In the genomic region with DNA sequence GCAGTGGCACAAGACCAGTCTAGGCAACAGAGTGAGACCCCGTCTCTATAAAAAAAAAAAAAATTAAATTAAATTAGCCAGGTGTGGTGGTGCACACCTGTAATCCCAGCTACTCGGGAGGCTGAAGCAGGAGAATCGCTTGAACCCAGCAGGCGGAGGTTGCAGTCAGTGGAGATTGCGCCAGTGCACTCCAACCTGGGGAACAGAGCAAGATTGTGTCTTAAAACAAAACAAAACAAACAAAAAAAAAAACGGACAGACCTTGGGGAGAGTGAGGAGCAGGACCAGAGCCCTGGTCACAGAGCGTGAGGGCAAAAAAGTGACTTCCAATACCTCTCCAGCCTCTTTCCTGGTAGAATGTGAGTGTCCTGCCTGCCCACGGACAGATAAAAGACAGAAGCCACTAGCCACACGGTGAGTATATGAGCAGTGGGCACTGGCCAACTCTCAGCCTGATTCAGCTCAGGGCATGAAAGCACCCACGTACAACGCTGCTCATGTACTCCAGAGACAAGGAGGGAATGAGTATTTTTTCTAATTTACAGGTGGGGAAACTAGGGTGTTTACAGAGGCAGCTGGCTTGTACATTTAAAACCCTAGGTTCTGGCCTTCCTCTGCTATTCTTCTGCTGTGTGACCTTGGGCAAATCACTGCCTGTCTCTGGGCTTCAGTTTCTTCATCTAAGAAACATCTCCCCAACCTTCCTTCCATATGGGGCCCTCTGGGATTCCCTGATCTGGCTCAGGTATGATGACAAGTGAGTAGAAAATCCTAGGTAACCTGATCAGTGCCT, we compare ENCODE assay signal across 16 cellular contexts. TPM values are rescaled to one million over a fixed set of nuclear protein-coding genes. Genes with fewer than 3 reads are reported as not detected.
A peak's percentile ranks its signal among the peaks of the same experiment; 100 is the strongest.
DNase-seq lines count a peak whose midpoint lies in the region; ATAC-seq, FAIRE-seq and TF ChIP-seq lines count a peak whose summit lies in the region.
"Had no signal": no experiment of that assay in that cellular context is flagged by ENCODE, and none has a peak within 500 bp of the region (broad histone marks: within the 10 kb centered on the region; RNA-seq: fewer than 3 reads in every experiment).

No MANE protein-coding gene starts in this region.

- DNase-seq in heart left ventricle: no peak
- DNase-seq in Right ventricle myocardium superior: no peak
- no peak for DNase-seq in vagina (ENCODE audit: extremely low spot score in 2 of 2)
- no peak for DNase-seq in foreskin fibroblast
- no peak for DNase-seq in kidney
- DNase-seq: activated CD4-positive, alpha-beta T cell treated with anti-CD3 and anti-CD28 coated beads for 1 hour; activated gamma-delta T cell; cerebellar nuclear complex; NCI-H1105 treated with DMSO at 0.1 percent for 48 hours; retina had no signal

- intact Hi-C loops in heart left ventricle (cut with DNase I): loop anchor here in 7 of 10 donors (5.0 to 10.0 kb wide), 3 partner anchors 54 to 596 kb away; a partner anchor contains a TSS
- intact Hi-C loops in Right ventricle myocardium superior (cut with DNase I): no loop called here
- intact Hi-C loops in vagina (cut with DNase I): loop anchor here (10.0 kb wide), 1 partner anchor 366 kb away; a partner anchor contains a TSS
- intact Hi-C loops in kidney (cut with DNase I): loop anchor here (5.0 kb wide), 1 partner anchor 74 kb away; a partner anchor contains a TSS

- 73 to 82% (median 76%) methylated on average over 11 of the region's 11 CpGs for WGBS in heart left ventricle, 4 donors

- H3K27ac ChIP-seq in heart left ventricle: peak overlapping the region in 9 of 12 donors; percentile 20 to 86 (median 35)
- H3K27ac ChIP-seq in cingulate gyrus (ENCODE audit: low read depth, low read length): peak overlapping the region; percentile 39
- peak overlapping the region; percentile 75 for H3K27ac ChIP-seq in vagina
- H3K27ac ChIP-seq in kidney (ENCODE audit: low read depth in 2 of 2, low read length in 2 of 2): no peak overlapping the region

- peak overlapping the region; percentile 72 to 82 (median 79) for H3K4me3 Mint-ChIP-seq in nephron

- peaks cover 0 to 4% (median 0%) of the 10 kb centered on the region in 9 donors for H3K27me3 ChIP-seq in heart left ventricle
- H3K27me3 ChIP-seq in vagina: no peaks in the 10 kb centered on the region
- H3K27me3 ChIP-seq: suprapubic skin had no signal

- peaks cover 25% of the 10 kb centered on the region for H3K27me3 Mint-ChIP-seq in nephron (ENCODE audit: low read depth)

- no peak for TF ChIP-seq POLR2A in heart left ventricle (IDR thresholded peaks at IDR 0.05)
- no peak for TF ChIP-seq POLR2A in vagina (IDR thresholded peaks at IDR 0.05)

- H3K9ac ChIP-seq in kidney (ENCODE audit: low read length in 2 of 2): no peak overlapping the region

- peak overlapping the region in 2 of 12 donors; percentile 8 to 21 for H3K4me3 ChIP-seq in heart left ventricle
- peak overlapping the region in 1 of 2 donors; percentile 22 for H3K4me3 ChIP-seq in vagina
- peak overlapping the region in 1 of 2 donors; percentile 25 for H3K4me3 ChIP-seq in foreskin fibroblast (ENCODE audit: low read depth in 1 of 2, low read length in 2 of 2)
- H3K4me3 ChIP-seq in kidney (ENCODE audit: low read length in 2 of 2): no peak overlapping the region
- H3K4me3 ChIP-seq: suprapubic skin had no signal

- TF ChIP-seq CTCF in heart left ventricle (IDR thresholded peaks at IDR 0.05): no peak
- TF ChIP-seq CTCF in nephron (IDR thresholded peaks at IDR 0.05; ENCODE audit: unreplicated experiment in 3 of 3): no peak
- no peak for TF ChIP-seq CTCF in vagina (IDR thresholded peaks at IDR 0.05)
- no peak for TF ChIP-seq CTCF in foreskin fibroblast (IDR thresholded peaks at IDR 0.05; ENCODE audit: low read depth, low read length)
- TF ChIP-seq CTCF in kidney (IDR thresholded peaks at IDR 0.05; ENCODE audit: borderline replicate concordance, extremely low read depth, insufficient read depth): no peak

- no peak for FAIRE-seq in kidney (lab: Jason Lieb, UNC)
- FAIRE-seq: G401.6 had no signal

- H3K4me1 Mint-ChIP-seq in nephron: peaks cover 61% of the 10 kb centered on the region

- no peaks in the 10 kb centered on the region for H3K9me3 Mint-ChIP-seq in nephron

- peak overlapping the region; percentile 91 to 94 (median 93) for H3K27ac Mint-ChIP-seq in nephron

- H3K9me3 ChIP-seq in heart left ventricle (no peaks in the 10 kb centered on the region), vagina (no peaks in the 10 kb centered on the region), kidney (ENCODE audit: control insufficient read depth in 1 of 2, low read length in 2 of 2) (no peaks in the 10 kb centered on the region)
- H3K9me3 ChIP-seq: suprapubic skin had no signal

- H3K36me3 Mint-ChIP-seq in nephron (ENCODE audit: low read depth): no peaks in the 10 kb centered on the region

- H3K4me1 ChIP-seq in heart left ventricle: peaks cover under 1 to 69% (median 32%) of the 10 kb centered on the region in 12 donors
- peaks cover 71% of the 10 kb centered on the region for H3K4me1 ChIP-seq in vagina
- peaks cover 0 to 6% of the 10 kb centered on the region in 2 donors for H3K4me1 ChIP-seq in kidney (ENCODE audit: control insufficient read depth in 1 of 2, insufficient read depth in 1 of 2, low read depth in 1 of 2, low read length in 2 of 2)

- ATAC-seq in heart left ventricle (no peak), Right ventricle myocardium superior (ENCODE audit: poor library complexity) (no peak), HG03135 (IDR thresholded peaks at IDR 0.05; ENCODE audit: unreplicated experiment) (no peak)
- ATAC-seq: left lobe of liver had no signal

- H3K36me3 ChIP-seq in heart left ventricle (no peaks in the 10 kb centered on the region), vagina (no peaks in the 10 kb centered on the region), kidney (ENCODE audit: control insufficient read depth in 1 of 2, insufficient read depth in 2 of 2, low read length in 2 of 2) (no peaks in the 10 kb centered on the region)
- H3K36me3 ChIP-seq: suprapubic skin had no signal

RNA-seq across cellular contexts. Expression of a gene that starts 1.8 kb away (rescaled TPM):
- total RNA-seq in heart left ventricle (10 to 100 TPM; 15.5 to 71.1 (median 37.3) TPM), Right ventricle myocardium superior (27.5 TPM), vagina (39.3 TPM), kidney (12.2 TPM)
- polyA plus RNA-seq in heart left ventricle (1 to 10 TPM; 8.5 to 9.9 TPM), kidney (ENCODE audit: insufficient read depth, low read depth, low replicate concordance) (5.1 TPM)

RNA-seq across cellular contexts. Expression of a gene that starts 7.7 kb away (rescaled TPM):
- 1 to 10 TPM; 1.1 to 5.7 (median 1.6) TPM for total RNA-seq in heart left ventricle
- polyA plus RNA-seq in heart left ventricle: under 1 TPM; 0.65 to 0.84 TPM
- total RNA-seq in Right ventricle myocardium superior: 1.4 TPM
- total RNA-seq in vagina: 1.2 TPM
- 3.5 TPM for total RNA-seq in kidney
- polyA plus RNA-seq in kidney (ENCODE audit: insufficient read depth, low read depth, low replicate concordance): 1.2 TPM

Comparison
In these comparisons a context has a peak if more than half of its experiments do, and no peak if none do; other contexts are left out.
1. H3K27ac ChIP-seq: peak in heart left ventricle (9 of 12), cingulate gyrus (single experiment) and vagina (single experiment); none in kidney (0 of 2).